ENCODE assay signal across 8 cellular contexts in genomic region chr1:84301759-84302380, GRCh38. TPM values are rescaled to one million over a fixed set of nuclear protein-coding genes. Genes with fewer than 3 reads are reported as not detected.
DNase-seq lines count a peak whose midpoint lies in the region; ATAC-seq, FAIRE-seq and TF ChIP-seq lines count a peak whose summit lies in the region.

No MANE protein-coding gene starts in this region.

- BruUV-seq in PC-3 (replicated peaks; lab: Mats Ljungman, UMichigan): no TSS peak

- TF ChIP-seq CTCF in PC-3 (conservative IDR thresholded peaks at IDR 0.05; ENCODE audit: low read depth, low read length) (no peak), fibroblast of lung (conservative IDR thresholded peaks at IDR 0.05 in 1 of 2, IDR thresholded peaks at IDR 0.05 in 1 of 2; ENCODE audit: low read depth in 1 of 2, low read length in 2 of 2) (no peak)

- no peaks in the 10 kb centered on the region for H3K36me3 ChIP-seq in PC-3 (ENCODE audit: low read depth, low read length)
- H3K36me3 ChIP-seq in fibroblast of lung (ENCODE audit: control insufficient read depth, insufficient read depth, low read length): no peaks in the 10 kb centered on the region

- no peaks in the 10 kb centered on the region for H3F3A ChIP-seq in PC-3 (ENCODE audit: low read length, unreplicated experiment)

- H3K9me2 ChIP-seq in PC-3 (replicated peaks; ENCODE audit: low read length): no peaks in the 10 kb centered on the region

- no peak for FAIRE-seq in urothelium cell line (lab: Jason Lieb, UNC)

- H4K20me1 ChIP-seq in PC-3 (ENCODE audit: low read length) (no peaks in the 10 kb centered on the region), fibroblast of lung (ENCODE audit: control insufficient read depth, extremely low read depth, insufficient read depth, low read length) (no peaks in the 10 kb centered on the region)

- H3K27me3 ChIP-seq in PC-3 (ENCODE audit: low read length) (no peaks in the 10 kb centered on the region), fibroblast of lung (ENCODE audit: control insufficient read depth, insufficient read depth, low read length) (no peaks in the 10 kb centered on the region)

- peak overlapping the region; percentile 85 for H2AFZ ChIP-seq in PC-3 (ENCODE audit: low read length)
- peak overlapping the region; percentile 11 for H2AFZ ChIP-seq in fibroblast of lung (ENCODE audit: low read length)

- H3K79me2 ChIP-seq in PC-3 (ENCODE audit: low read length) (no peaks in the 10 kb centered on the region), fibroblast of lung (ENCODE audit: control insufficient read depth, insufficient read depth, low read length) (no peaks in the 10 kb centered on the region)

- H3K4me3 ChIP-seq in PC-3 (ENCODE audit: low read length) (peak overlapping the region; percentile 67), fibroblast of lung (replicated peaks in 1 of 4; ENCODE audit: control extremely low read depth in 1 of 4, insufficient read depth in 1 of 4, low read depth in 3 of 4, low read length in 4 of 4) (peak overlapping the region in 3 of 4 experiments; percentile 23 to 41 (median 31)), skin epidermis (peak overlapping the region in 2 of 7 experiments; percentile 8 to 23)

- H3K4me2 ChIP-seq in PC-3 (ENCODE audit: low read length) (peak overlapping the region; percentile 90), fibroblast of lung (ENCODE audit: extremely low read depth, insufficient read depth, low read length) (peak overlapping the region; percentile 89)

- H3K9me3 ChIP-seq in PC-3 (ENCODE audit: low read length) (no peaks in the 10 kb centered on the region), fibroblast of lung (ENCODE audit: control insufficient read depth, insufficient read depth, low read depth, low read length) (no peaks in the 10 kb centered on the region)

- H3K9ac ChIP-seq in PC-3 (ENCODE audit: low read length) (peak overlapping the region; percentile 66), fibroblast of lung (ENCODE audit: insufficient read depth, low read length) (no peak overlapping the region)

- H3K27ac ChIP-seq in PC-3 (ENCODE audit: low read length) (peak overlapping the region; percentile 66), fibroblast of lung (ENCODE audit: insufficient read depth, low read length) (no peak overlapping the region), skin epidermis (peak overlapping the region in 12 of 21 experiments; percentile 4 to 51 (median 40))

- CTCF ChIA-PET in PC-3 (lab: Charles Lee): no interaction called here

- intact Hi-C loops in PC-3 (cut with micrococcal nuclease): loop anchor here (2.0 to 5.0 kb wide), 4 partner anchors 63 to 131 kb away; no protein-coding TSS in a partner anchor

- POLR2A ChIA-PET in PC-3 (lab: Charles Lee; ENCODE audit: unreplicated experiment): interaction anchor here (0.5 kb wide), 1 partner anchor 272 kb away, joined by 4 read pairs; no protein-coding TSS in a partner anchor

- ATAC-seq in PC-3: no peak
- ATAC-seq in GM19397 (IDR thresholded peaks at IDR 0.05; ENCODE audit: unreplicated experiment): no peak
- no peak for ATAC-seq in HG03354 (IDR thresholded peaks at IDR 0.05; ENCODE audit: poor library complexity, severe bottlenecking, unreplicated experiment)

- DNase-seq in NCI-H146 treated with DMSO at 0.1 percent for 48 hours (lab: John Stamatoyannopoulos, UW; ENCODE audit: unreplicated experiment) (peak; percentile 36), NCI-H146 (lab: John Stamatoyannopoulos, UW) (no peak), PC-3 (no peak), fibroblast of lung (ENCODE audit: low read depth in 2 of 2) (peak in 1 of 2 donors; percentile 12), urothelium cell line (ENCODE audit: low spot score) (no peak)

- H3K4me1 ChIP-seq in PC-3 (ENCODE audit: insufficient read depth, low read length): peaks cover 54% of the 10 kb centered on the region
- H3K4me1 ChIP-seq in fibroblast of lung (ENCODE audit: control insufficient read depth, extremely low read depth, insufficient read depth, low read length): peaks cover 14% of the 10 kb centered on the region

RNA-seq across cellular contexts. Expression of gene SAMD13, which starts 0.4 kb away (rescaled TPM):
- 1.1 and 2.2 TPM in 2 replicates for total RNA-seq in PC-3 (2014; rRNA removed)
- 1.3 and 2.5 TPM in 2 replicates for total RNA-seq in fibroblast of lung
- polyA plus RNA-seq in fibroblast of lung: 0.44 and 0.68 TPM in 2 replicates
- 0.92 and 1.1 TPM in 2 replicates for polyA plus RNA-seq in fibroblast of lung (2012)
- polyA minus RNA-seq in fibroblast of lung (ENCODE audit: low replicate concordance): not detected in 2 replicates
